In the genomic region with DNA sequence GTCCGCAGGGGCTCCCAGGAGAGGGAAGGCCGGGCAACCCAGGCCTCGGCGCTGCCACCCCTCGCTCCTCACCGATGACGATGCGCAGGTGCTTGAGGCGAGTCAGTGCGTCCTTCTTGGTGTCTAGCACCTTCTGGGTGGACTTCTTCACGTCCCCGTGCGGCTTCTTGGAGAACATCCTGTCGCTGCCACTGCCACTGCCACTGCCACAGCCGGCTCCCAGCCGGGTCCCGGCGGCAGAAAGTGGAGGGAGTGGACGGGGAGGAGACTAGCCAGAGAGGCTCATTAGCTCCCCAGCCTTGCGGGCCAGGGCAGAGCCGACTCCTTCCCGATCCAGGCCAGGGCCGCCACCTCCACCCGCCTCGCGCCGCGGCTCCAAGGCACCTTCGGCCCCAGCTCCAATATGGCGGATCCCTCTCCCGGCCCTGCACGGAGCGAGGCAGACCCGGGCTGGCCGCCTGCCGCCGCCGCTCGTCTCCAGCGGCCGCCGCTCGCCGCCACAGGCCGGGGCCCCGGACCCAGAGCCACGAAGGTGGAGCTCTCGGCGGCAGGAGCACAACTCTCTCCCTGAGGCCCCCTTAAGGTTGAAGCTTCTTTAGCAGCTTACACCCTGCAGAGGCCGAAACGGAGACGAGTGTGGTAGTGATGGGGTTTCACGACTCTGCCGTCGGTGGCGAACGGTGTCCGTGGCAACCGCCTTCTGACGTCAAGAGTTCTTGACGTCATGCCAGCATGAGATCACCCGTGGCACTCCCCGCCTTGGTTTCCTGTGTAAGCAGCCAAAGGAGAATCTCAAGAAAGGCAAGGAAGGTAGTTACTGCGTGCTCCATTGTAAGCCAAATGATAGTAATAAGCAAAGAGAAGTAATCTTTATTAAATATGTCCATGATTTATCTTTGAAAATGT, we compare ENCODE assay signal across 1 cellular context.
TF ChIP-seq lines count a peak whose summit lies in the region.
"Not testable (repeated sequence)": the region's sequence is repeated elsewhere in the genome, so short reads cannot be mapped to it uniquely, and the experiment has no call there.

A gene (minus strand): TSS at position 638 of the 906 bp plus-strand sequence. CDS start 460 bp downstream, at position 178.

TF ChIP-seq in K562, 482 proteins besides CTCF, POLR2A, EP300 and RAD21 (continued from another document and continues in another):
- TF ChIP-seq, protein P1, sequence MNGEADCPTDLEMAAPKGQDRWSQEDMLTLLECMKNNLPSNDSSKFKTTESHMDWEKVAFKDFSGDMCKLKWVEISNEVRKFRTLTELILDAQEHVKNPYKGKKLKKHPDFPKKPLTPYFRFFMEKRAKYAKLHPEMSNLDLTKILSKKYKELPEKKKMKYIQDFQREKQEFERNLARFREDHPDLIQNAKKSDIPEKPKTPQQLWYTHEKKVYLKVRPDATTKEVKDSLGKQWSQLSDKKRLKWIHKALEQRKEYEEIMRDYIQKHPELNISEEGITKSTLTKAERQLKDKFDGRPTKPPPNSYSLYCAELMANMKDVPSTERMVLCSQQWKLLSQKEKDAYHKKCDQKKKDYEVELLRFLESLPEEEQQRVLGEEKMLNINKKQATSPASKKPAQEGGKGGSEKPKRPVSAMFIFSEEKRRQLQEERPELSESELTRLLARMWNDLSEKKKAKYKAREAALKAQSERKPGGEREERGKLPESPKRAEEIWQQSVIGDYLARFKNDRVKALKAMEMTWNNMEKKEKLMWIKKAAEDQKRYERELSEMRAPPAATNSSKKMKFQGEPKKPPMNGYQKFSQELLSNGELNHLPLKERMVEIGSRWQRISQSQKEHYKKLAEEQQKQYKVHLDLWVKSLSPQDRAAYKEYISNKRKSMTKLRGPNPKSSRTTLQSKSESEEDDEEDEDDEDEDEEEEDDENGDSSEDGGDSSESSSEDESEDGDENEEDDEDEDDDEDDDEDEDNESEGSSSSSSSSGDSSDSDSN (IDR thresholded peaks at IDR 0.05; ENCODE audit: borderline replicate concordance in 1 of 2, low read depth in 2 of 2, low read length in 2 of 2): peak; percentile 78 to 95; a peak in 2 of 4 replicates
- TF ChIP-seq, protein P2, sequence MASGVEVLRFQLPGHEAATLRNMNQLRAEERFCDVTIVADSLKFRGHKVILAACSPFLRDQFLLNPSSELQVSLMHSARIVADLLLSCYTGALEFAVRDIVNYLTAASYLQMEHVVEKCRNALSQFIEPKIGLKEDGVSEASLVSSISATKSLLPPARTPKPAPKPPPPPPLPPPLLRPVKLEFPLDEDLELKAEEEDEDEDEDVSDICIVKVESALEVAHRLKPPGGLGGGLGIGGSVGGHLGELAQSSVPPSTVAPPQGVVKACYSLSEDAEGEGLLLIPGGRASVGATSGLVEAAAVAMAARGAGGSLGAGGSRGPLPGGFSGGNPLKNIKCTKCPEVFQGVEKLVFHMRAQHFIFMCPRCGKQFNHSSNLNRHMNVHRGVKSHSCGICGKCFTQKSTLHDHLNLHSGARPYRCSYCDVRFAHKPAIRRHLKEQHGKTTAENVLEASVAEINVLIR (CRISPR knock-in tag; IDR thresholded peaks at IDR 0.05): peak; percentile 89
- TF ChIP-seq, protein P3, sequence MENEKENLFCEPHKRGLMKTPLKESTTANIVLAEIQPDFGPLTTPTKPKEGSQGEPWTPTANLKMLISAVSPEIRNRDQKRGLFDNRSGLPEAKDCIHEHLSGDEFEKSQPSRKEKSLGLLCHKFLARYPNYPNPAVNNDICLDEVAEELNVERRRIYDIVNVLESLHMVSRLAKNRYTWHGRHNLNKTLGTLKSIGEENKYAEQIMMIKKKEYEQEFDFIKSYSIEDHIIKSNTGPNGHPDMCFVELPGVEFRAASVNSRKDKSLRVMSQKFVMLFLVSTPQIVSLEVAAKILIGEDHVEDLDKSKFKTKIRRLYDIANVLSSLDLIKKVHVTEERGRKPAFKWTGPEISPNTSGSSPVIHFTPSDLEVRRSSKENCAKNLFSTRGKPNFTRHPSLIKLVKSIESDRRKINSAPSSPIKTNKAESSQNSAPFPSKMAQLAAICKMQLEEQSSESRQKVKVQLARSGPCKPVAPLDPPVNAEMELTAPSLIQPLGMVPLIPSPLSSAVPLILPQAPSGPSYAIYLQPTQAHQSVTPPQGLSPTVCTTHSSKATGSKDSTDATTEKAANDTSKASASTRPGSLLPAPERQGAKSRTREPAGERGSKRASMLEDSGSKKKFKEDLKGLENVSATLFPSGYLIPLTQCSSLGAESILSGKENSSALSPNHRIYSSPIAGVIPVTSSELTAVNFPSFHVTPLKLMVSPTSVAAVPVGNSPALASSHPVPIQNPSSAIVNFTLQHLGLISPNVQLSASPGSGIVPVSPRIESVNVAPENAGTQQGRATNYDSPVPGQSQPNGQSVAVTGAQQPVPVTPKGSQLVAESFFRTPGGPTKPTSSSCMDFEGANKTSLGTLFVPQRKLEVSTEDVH (IDR thresholded peaks at IDR 0.05; ENCODE audit: low read depth, partially characterized antibody): peak; percentile 26
- TF ChIP-seq JUN (IDR thresholded peaks at IDR 0.05; ENCODE audit: borderline replicate concordance, low read depth, low read length) (peak; percentile 75), KDM5B (IDR thresholded peaks at IDR 0.05; ENCODE audit: insufficient replicate concordance, low read depth, low read length) (peak; percentile 72), PHF8 (IDR thresholded peaks at IDR 0.05; ENCODE audit: borderline replicate concordance, low read length) (peak; percentile 68; the same call in 1 of the 2 replicates), KAT7 (CRISPR knock-in tag; IDR thresholded peaks at IDR 0.05; ENCODE audit: borderline replicate concordance) (peak; percentile 44; the same call in 1 of the 2 replicates), ESRRA (IDR thresholded peaks at IDR 0.05; ENCODE audit: borderline replicate concordance, low read depth) (peak; percentile 68; the same call in 1 of the 2 replicates), POLR2G (IDR thresholded peaks at IDR 0.05; ENCODE audit: low read depth, low read length) (peak; percentile 92), JUND (IDR thresholded peaks at IDR 0.05; ENCODE audit: borderline replicate concordance, low read depth, low read length) (peak; percentile 85), JUND (tag; IDR thresholded peaks at IDR 0.05; ENCODE audit: borderline replicate concordance, low read depth, low read length) (peak; percentile 60; the same call in 2 of the 3 replicates), CXXC5 (CRISPR knock-in tag; IDR thresholded peaks at IDR 0.05) (peak; percentile 29; the same call in 1 of the 2 replicates), CSDE1 (IDR thresholded peaks at IDR 0.05) (peak in 1 of 2 experiments; percentile 92; a peak in 2 of 4 replicates), TAF1 (IDR thresholded peaks at IDR 0.05; ENCODE audit: control insufficient read depth, extremely low read depth, insufficient read depth, low read length, severe bottlenecking) (peak; percentile 64), NCOA1 (IDR thresholded peaks at IDR 0.05; ENCODE audit: low read depth) (peak; percentile 94), HCFC1 (IDR thresholded peaks at IDR 0.05; ENCODE audit: low read depth, low read length) (0 out of 2 replicates have a peak, but pooled peaks have one; percentile 5), NRF1 (conservative IDR thresholded peaks at IDR 0.05 in 1 of 2, IDR thresholded peaks at IDR 0.05 in 1 of 2) (peak; percentile 65 to 73), GABPA (tag; conservative IDR thresholded peaks at IDR 0.05; ENCODE audit: low read depth) (peak; percentile 70), NBN (IDR thresholded peaks at IDR 0.05; ENCODE audit: low read depth) (peak; percentile 76), TEAD1 (CRISPR knock-in tag; IDR thresholded peaks at IDR 0.05) (0 out of 4 replicates have a peak, but pooled peaks of 1 of the 2 experiments have one; percentile 38)
- TF ChIP-seq JUN (CRISPR knock-in tag; IDR thresholded peaks at IDR 0.05; ENCODE audit: borderline replicate concordance): not testable (repeated sequence)
- TF ChIP-seq, protein P4, sequence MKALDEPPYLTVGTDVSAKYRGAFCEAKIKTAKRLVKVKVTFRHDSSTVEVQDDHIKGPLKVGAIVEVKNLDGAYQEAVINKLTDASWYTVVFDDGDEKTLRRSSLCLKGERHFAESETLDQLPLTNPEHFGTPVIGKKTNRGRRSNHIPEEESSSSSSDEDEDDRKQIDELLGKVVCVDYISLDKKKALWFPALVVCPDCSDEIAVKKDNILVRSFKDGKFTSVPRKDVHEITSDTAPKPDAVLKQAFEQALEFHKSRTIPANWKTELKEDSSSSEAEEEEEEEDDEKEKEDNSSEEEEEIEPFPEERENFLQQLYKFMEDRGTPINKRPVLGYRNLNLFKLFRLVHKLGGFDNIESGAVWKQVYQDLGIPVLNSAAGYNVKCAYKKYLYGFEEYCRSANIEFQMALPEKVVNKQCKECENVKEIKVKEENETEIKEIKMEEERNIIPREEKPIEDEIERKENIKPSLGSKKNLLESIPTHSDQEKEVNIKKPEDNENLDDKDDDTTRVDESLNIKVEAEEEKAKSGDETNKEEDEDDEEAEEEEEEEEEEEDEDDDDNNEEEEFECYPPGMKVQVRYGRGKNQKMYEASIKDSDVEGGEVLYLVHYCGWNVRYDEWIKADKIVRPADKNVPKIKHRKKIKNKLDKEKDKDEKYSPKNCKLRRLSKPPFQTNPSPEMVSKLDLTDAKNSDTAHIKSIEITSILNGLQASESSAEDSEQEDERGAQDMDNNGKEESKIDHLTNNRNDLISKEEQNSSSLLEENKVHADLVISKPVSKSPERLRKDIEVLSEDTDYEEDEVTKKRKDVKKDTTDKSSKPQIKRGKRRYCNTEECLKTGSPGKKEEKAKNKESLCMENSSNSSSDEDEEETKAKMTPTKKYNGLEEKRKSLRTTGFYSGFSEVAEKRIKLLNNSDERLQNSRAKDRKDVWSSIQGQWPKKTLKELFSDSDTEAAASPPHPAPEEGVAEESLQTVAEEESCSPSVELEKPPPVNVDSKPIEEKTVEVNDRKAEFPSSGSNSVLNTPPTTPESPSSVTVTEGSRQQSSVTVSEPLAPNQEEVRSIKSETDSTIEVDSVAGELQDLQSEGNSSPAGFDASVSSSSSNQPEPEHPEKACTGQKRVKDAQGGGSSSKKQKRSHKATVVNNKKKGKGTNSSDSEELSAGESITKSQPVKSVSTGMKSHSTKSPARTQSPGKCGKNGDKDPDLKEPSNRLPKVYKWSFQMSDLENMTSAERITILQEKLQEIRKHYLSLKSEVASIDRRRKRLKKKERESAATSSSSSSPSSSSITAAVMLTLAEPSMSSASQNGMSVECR (CRISPR knock-in tag; IDR thresholded peaks at IDR 0.05): peak; percentile 28; the same call in 1 of the 2 replicates
- TF ChIP-seq, protein P5, sequence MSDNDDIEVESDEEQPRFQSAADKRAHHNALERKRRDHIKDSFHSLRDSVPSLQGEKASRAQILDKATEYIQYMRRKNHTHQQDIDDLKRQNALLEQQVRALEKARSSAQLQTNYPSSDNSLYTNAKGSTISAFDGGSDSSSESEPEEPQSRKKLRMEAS (CRISPR knock-in tag; IDR thresholded peaks at IDR 0.05): peak; percentile 46; the same call in 1 of the 2 replicates
- TF ChIP-seq, protein P6, sequence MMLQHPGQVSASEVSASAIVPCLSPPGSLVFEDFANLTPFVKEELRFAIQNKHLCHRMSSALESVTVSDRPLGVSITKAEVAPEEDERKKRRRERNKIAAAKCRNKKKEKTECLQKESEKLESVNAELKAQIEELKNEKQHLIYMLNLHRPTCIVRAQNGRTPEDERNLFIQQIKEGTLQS (IDR thresholded peaks at IDR 0.05): peak; percentile 71
- TF ChIP-seq, protein P6 (CRISPR knock-in tag; conservative IDR thresholded peaks at IDR 0.05): 0 out of 2 replicates have a peak, but pooled peaks have one; percentile 14
- TF ChIP-seq, protein P7, sequence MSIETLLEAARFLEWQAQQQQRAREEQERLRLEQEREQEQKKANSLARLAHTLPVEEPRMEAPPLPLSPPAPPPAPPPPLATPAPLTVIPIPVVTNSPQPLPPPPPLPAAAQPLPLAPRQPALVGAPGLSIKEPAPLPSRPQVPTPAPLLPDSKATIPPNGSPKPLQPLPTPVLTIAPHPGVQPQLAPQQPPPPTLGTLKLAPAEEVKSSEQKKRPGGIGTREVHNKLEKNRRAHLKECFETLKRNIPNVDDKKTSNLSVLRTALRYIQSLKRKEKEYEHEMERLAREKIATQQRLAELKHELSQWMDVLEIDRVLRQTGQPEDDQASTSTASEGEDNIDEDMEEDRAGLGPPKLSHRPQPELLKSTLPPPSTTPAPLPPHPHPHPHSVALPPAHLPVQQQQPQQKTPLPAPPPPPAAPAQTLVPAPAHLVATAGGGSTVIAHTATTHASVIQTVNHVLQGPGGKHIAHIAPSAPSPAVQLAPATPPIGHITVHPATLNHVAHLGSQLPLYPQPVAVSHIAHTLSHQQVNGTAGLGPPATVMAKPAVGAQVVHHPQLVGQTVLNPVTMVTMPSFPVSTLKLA (conservative IDR thresholded peaks at IDR 0.05): 0 out of 4 replicates have a peak, but pooled peaks have one; percentile 12 to 26
